ENCODE assay signal across 38 cellular contexts in genomic region chr10:51552879-51553278, GRCh38.
"Had no signal": no experiment of that assay in that cellular context is flagged by ENCODE, and none has a peak within 500 bp of the region (broad histone marks: within the 10 kb centered on the region; RNA-seq: fewer than 3 reads in every experiment).

No MANE protein-coding gene starts in this region.

- H3K9me3 Mint-ChIP-seq: activated naive CD4-positive, alpha-beta T cell treated with anti-CD3 and anti-CD28 coated beads for 36 hours; activated naive CD4-positive, alpha-beta T cell treated with anti-CD3 and anti-CD28 coated beads, Interleukin-2, amount 10 ng/mL, durations not matched to agents 7 days and 5 days; activated naive CD4-positive, alpha-beta T cell treated with anti-CD3 and anti-CD28 coated beads, Interleukin-2, amount 50 U/mL, for 24 hours; activated naive CD4-positive, alpha-beta T cell treated with anti-CD3 and anti-CD28 coated beads, Interleukin-2, amount 50 U/mL, for 72 hours; activated naive CD8-positive, alpha-beta T cell treated with anti-CD3 and anti-CD28 coated beads for 36 hours; activated naive CD8-positive, alpha-beta T cell treated with anti-CD3 and anti-CD28 coated beads, Interleukin-2, amount 10 ng/mL, durations not matched to agents 7 days and 5 days; activated naive CD8-positive, alpha-beta T cell treated with anti-CD3 and anti-CD28 coated beads, Interleukin-2, amount 50 U/mL, for 24 hours; activated T-cell treated with anti-CD3 and anti-CD28 coated beads, Interleukin-2, amount 50 U/mL, for 24 hours; activated T-cell treated with anti-CD3 and anti-CD28 coated beads, Interleukin-2, amount 50 U/mL, for 4 hours; activated T-cell treated with anti-CD3 and anti-CD28 coated beads, Interleukin-2, amount 50 U/mL, for 72 hours; activated T-helper 1 cell treated with anti-CD3 and anti-CD28 coated beads, Interleukin-12 subunit alpha, Interleukin-12 subunit beta, Interleukin-2, Interleukin-4 antibody, amounts not matched to agents 30 ng/mL and 10 ng/mL and 1 ng/mL, durations not matched to agents 14 hours and 24 hours and 36 hours; activated T-helper 17 cell treated with anti-CD3 and anti-CD28 coated beads, Interleukin-2, amount 50 U/mL, for 72 hours; activated T-helper 2 cell treated with anti-CD3 and anti-CD28 coated beads, Interferon-gamma antibody, Interleukin-2, Interleukin-4, amounts not matched to agents 10 μg/mL and 5 μg/mL and 100 μg/mL, durations not matched to agents 14 hours and 24 hours and 36 hours; brain; central memory CD8-positive, alpha-beta T cell had no signal

- H3K36me3 ChIP-seq: adrenal gland, ascending aorta, brain microvascular endothelial cell, breast epithelium, cardiac muscle cell had no signal

- H3K27me3 Mint-ChIP-seq: activated naive CD4-positive, alpha-beta T cell treated with anti-CD3 and anti-CD28 coated beads, Interleukin-2, amount 10 ng/mL, durations not matched to agents 7 days and 5 days; activated naive CD8-positive, alpha-beta T cell treated with anti-CD3 and anti-CD28 coated beads, Interleukin-2, amount 10 ng/mL, durations not matched to agents 7 days and 5 days; activated naive CD8-positive, alpha-beta T cell treated with anti-CD3 and anti-CD28 coated beads, Interleukin-2, amount 50 U/mL, for 24 hours; brain; central memory CD8-positive, alpha-beta T cell had no signal

- H3K27me3 ChIP-seq: adrenal gland, ascending aorta, body of pancreas, brain microvascular endothelial cell, breast epithelium, cardiac muscle cell had no signal

- H3K4me3 Mint-ChIP-seq: activated naive CD4-positive, alpha-beta T cell treated with anti-CD3 and anti-CD28 coated beads for 36 hours; activated naive CD4-positive, alpha-beta T cell treated with anti-CD3 and anti-CD28 coated beads, Interleukin-2, amount 10 ng/mL, durations not matched to agents 7 days and 5 days; activated naive CD4-positive, alpha-beta T cell treated with anti-CD3 and anti-CD28 coated beads, Interleukin-2, amount 50 U/mL, for 24 hours; activated naive CD8-positive, alpha-beta T cell; activated naive CD8-positive, alpha-beta T cell treated with anti-CD3 and anti-CD28 coated beads for 36 hours; activated naive CD8-positive, alpha-beta T cell treated with anti-CD3 and anti-CD28 coated beads, Interleukin-2, amount 10 ng/mL, durations not matched to agents 7 days and 5 days; activated naive CD8-positive, alpha-beta T cell treated with anti-CD3 and anti-CD28 coated beads, Interleukin-2, amount 50 U/mL, for 24 hours; activated T-cell treated with anti-CD3 and anti-CD28 coated beads, Interleukin-2, amount 50 U/mL, for 24 hours; activated T-cell treated with anti-CD3 and anti-CD28 coated beads, Interleukin-2, amount 50 U/mL, for 4 hours; activated T-cell treated with anti-CD3 and anti-CD28 coated beads, Interleukin-2, amount 50 U/mL, for 72 hours; activated T-helper 1 cell treated with anti-CD3 and anti-CD28 coated beads, Interleukin-12 subunit alpha, Interleukin-12 subunit beta, Interleukin-2, Interleukin-4 antibody, amounts not matched to agents 30 ng/mL and 10 ng/mL and 1 ng/mL, durations not matched to agents 14 hours and 24 hours and 36 hours; activated T-helper 17 cell treated with anti-CD3 and anti-CD28 coated beads, Interleukin-2, amount 50 U/mL, for 72 hours; brain; central memory CD8-positive, alpha-beta T cell had no signal

- DNase-seq: activated effector memory CD4-positive, alpha-beta T cell treated with anti-CD3 and anti-CD28 coated beads, Interleukin-2, amount 50 U/mL, for 16 hours; activated effector memory CD4-positive, alpha-beta T cell treated with Interleukin-2 at 50 U/mL for 16 hours; activated gamma-delta T cell; activated gamma-delta T cell treated with Interleukin-2 at 50 U/mL for 16 hours; activated naive CD4-positive, alpha-beta T cell; activated naive CD4-positive, alpha-beta T cell treated with anti-CD3 and anti-CD28 coated beads for 36 hours; activated naive CD4-positive, alpha-beta T cell treated with anti-CD3 and anti-CD28 coated beads, Interleukin-2, amount 10 ng/mL, durations not matched to agents 7 days and 5 days; activated naive CD4-positive, alpha-beta T cell treated with anti-CD3 and anti-CD28 coated beads, Interleukin-2, amount 50 U/mL, for 16 hours; activated naive CD4-positive, alpha-beta T cell treated with Interleukin-2 at 50 U/mL for 16 hours; activated naive CD8-positive, alpha-beta T cell treated with anti-CD3 and anti-CD28 coated beads for 36 hours; activated naive CD8-positive, alpha-beta T cell treated with anti-CD3 and anti-CD28 coated beads, Interleukin-2, amount 10 ng/mL, durations not matched to agents 7 days and 5 days; activated naive CD8-positive, alpha-beta T cell treated with anti-CD3 and anti-CD28 coated beads, Interleukin-2, amount 50 U/mL, for 24 hours; activated T-cell treated with anti-CD3 and anti-CD28 coated beads, Interleukin-2, amount 50 U/mL, for 1 hour; activated T-cell treated with anti-CD3 and anti-CD28 coated beads, Interleukin-2, amount 50 U/mL, for 24 hours; activated T-cell treated with anti-CD3 and anti-CD28 coated beads, Interleukin-2, amount 50 U/mL, for 4 hours; activated T-cell treated with anti-CD3 and anti-CD28 coated beads, Interleukin-2, amount 50 U/mL, for 48 hours; activated T-cell treated with anti-CD3 and anti-CD28 coated beads, Interleukin-2, amount 50 U/mL, for 72 hours; adrenal gland; amniotic stem cell; amygdala; anterior cingulate cortex; aorta; body of pancreas; brain microvascular endothelial cell; caudate nucleus; central memory CD4-positive, alpha-beta T cell; cerebellar nuclear complex had no signal

- H3K27ac ChIP-seq: adrenal gland, ascending aorta, body of pancreas, brain microvascular endothelial cell, breast epithelium, cardiac muscle cell had no signal

- H3K36me3 Mint-ChIP-seq: activated naive CD4-positive, alpha-beta T cell treated with anti-CD3 and anti-CD28 coated beads, Interleukin-2, amount 10 ng/mL, durations not matched to agents 7 days and 5 days; activated naive CD4-positive, alpha-beta T cell treated with anti-CD3 and anti-CD28 coated beads, Interleukin-2, amount 50 U/mL, for 24 hours; activated naive CD4-positive, alpha-beta T cell treated with anti-CD3 and anti-CD28 coated beads, Interleukin-2, amount 50 U/mL, for 72 hours; activated naive CD8-positive, alpha-beta T cell; activated naive CD8-positive, alpha-beta T cell treated with anti-CD3 and anti-CD28 coated beads for 36 hours; activated naive CD8-positive, alpha-beta T cell treated with anti-CD3 and anti-CD28 coated beads, Interleukin-2, amount 10 ng/mL, durations not matched to agents 7 days and 5 days; brain had no signal

- ATAC-seq: activated naive CD4-positive, alpha-beta T cell treated with anti-CD3 and anti-CD28 coated beads, Interleukin-2, amount 50 U/mL, for 72 hours; activated naive CD8-positive, alpha-beta T cell treated with anti-CD3 and anti-CD28 coated beads, Interleukin-2, amount 50 U/mL, for 24 hours; activated T-cell treated with anti-CD3 and anti-CD28 coated beads, Interleukin-2, amount 50 U/mL, for 4 hours; activated T-cell treated with anti-CD3 and anti-CD28 coated beads, Interleukin-2, amount 50 U/mL, for 72 hours; activated T-helper 17 cell treated with anti-CD3 and anti-CD28 coated beads, Interleukin-2, amount 50 U/mL, for 72 hours; body of pancreas had no signal

- H3K27ac Mint-ChIP-seq: activated naive CD4-positive, alpha-beta T cell treated with anti-CD3 and anti-CD28 coated beads for 36 hours; activated naive CD4-positive, alpha-beta T cell treated with anti-CD3 and anti-CD28 coated beads, Interleukin-2, amount 10 ng/mL, durations not matched to agents 7 days and 5 days; activated naive CD4-positive, alpha-beta T cell treated with anti-CD3 and anti-CD28 coated beads, Interleukin-2, amount 50 U/mL, for 24 hours; activated naive CD4-positive, alpha-beta T cell treated with anti-CD3 and anti-CD28 coated beads, Interleukin-2, amount 50 U/mL, for 72 hours; activated naive CD8-positive, alpha-beta T cell; activated naive CD8-positive, alpha-beta T cell treated with anti-CD3 and anti-CD28 coated beads for 36 hours; activated naive CD8-positive, alpha-beta T cell treated with anti-CD3 and anti-CD28 coated beads, Interleukin-2, amount 10 ng/mL, durations not matched to agents 7 days and 5 days; activated naive CD8-positive, alpha-beta T cell treated with anti-CD3 and anti-CD28 coated beads, Interleukin-2, amount 50 U/mL, for 24 hours; activated T-cell treated with anti-CD3 and anti-CD28 coated beads, Interleukin-2, amount 50 U/mL, for 24 hours; activated T-cell treated with anti-CD3 and anti-CD28 coated beads, Interleukin-2, amount 50 U/mL, for 72 hours; activated T-helper 1 cell treated with anti-CD3 and anti-CD28 coated beads, Interleukin-12 subunit alpha, Interleukin-12 subunit beta, Interleukin-2, Interleukin-4 antibody, amounts not matched to agents 30 ng/mL and 10 ng/mL and 1 ng/mL, durations not matched to agents 14 hours and 24 hours and 36 hours; activated T-helper 17 cell treated with anti-CD3 and anti-CD28 coated beads, Interleukin-2, amount 50 U/mL, for 72 hours; activated T-helper 2 cell treated with anti-CD3 and anti-CD28 coated beads, Interferon-gamma antibody, Interleukin-2, Interleukin-4, amounts not matched to agents 10 μg/mL and 5 μg/mL and 100 μg/mL, durations not matched to agents 14 hours and 24 hours and 36 hours had no signal

- H3K4me1 ChIP-seq: body of pancreas, breast epithelium had no signal

- H3K9me3 ChIP-seq: adrenal gland, ascending aorta, body of pancreas, breast epithelium had no signal

- H3K4me3 ChIP-seq: adrenal gland, ascending aorta, body of pancreas, breast epithelium, cardiac muscle cell had no signal

- H3K4me1 Mint-ChIP-seq: activated naive CD4-positive, alpha-beta T cell treated with anti-CD3 and anti-CD28 coated beads, Interleukin-2, amount 10 ng/mL, durations not matched to agents 7 days and 5 days; activated naive CD4-positive, alpha-beta T cell treated with anti-CD3 and anti-CD28 coated beads, Interleukin-2, amount 50 U/mL, for 24 hours; activated naive CD8-positive, alpha-beta T cell treated with anti-CD3 and anti-CD28 coated beads for 36 hours; activated naive CD8-positive, alpha-beta T cell treated with anti-CD3 and anti-CD28 coated beads, Interleukin-2, amount 10 ng/mL, durations not matched to agents 7 days and 5 days; activated naive CD8-positive, alpha-beta T cell treated with anti-CD3 and anti-CD28 coated beads, Interleukin-2, amount 50 U/mL, for 24 hours; activated T-helper 17 cell treated with anti-CD3 and anti-CD28 coated beads, Interleukin-2, amount 50 U/mL, for 72 hours; brain; central memory CD8-positive, alpha-beta T cell had no signal
